ENCODE assay signal across 1 cellular context in the genomic region with DNA sequence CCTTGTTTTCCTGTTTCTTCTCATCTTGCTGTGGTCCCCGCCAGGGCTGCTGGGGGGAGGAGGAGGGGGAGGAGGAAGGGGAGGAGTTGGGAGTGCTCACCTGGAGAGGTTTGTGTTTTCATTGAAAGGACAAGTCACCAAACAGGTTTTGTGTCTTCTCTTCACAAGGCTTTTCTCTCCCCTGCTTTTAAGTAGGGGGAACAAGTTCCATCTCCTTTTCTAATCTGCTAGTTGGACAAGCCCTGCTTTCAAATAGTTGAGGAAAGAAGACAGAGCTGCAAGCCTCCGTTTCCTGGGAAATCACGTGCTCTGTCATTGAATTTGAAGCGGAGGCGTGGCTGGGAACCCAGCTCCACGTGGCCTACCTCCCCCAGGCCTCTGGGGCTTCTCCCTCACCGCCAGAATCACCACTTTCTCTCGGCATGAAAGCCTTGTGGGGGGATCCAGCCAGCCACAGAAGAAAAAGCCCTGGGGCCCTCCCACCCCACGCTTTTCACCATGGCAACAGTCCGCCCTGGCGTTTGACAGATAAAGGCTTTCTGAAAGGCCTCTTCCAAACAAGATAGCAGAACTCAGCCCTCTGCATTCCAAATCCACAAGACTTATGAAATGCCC.
TF ChIP-seq lines count a peak whose summit lies in the region.

No MANE protein-coding gene starts in this region.

TF ChIP-seq in K562, 482 proteins besides CTCF, POLR2A, EP300 and RAD21 (continued from another document and continues in another):
- TF ChIP-seq SIN3A (IDR thresholded peaks at IDR 0.05; ENCODE audit: borderline replicate concordance in 2 of 2, control insufficient read depth in 1 of 2, low read depth in 2 of 2, low read length in 2 of 2): peak; percentile 89 to 96; a peak in 3 of 4 replicates
- no peak for TF ChIP-seq NR2C1 (IDR thresholded peaks at IDR 0.05)
- no peak for TF ChIP-seq NR2C1 (tag; IDR thresholded peaks at IDR 0.05)
- TF ChIP-seq PATZ1 (CRISPR knock-in tag; IDR thresholded peaks at IDR 0.05; ENCODE audit: borderline replicate concordance): no peak
- TF ChIP-seq GTF2A2 (tag; IDR thresholded peaks at IDR 0.05): no peak
- TF ChIP-seq, protein P1, sequence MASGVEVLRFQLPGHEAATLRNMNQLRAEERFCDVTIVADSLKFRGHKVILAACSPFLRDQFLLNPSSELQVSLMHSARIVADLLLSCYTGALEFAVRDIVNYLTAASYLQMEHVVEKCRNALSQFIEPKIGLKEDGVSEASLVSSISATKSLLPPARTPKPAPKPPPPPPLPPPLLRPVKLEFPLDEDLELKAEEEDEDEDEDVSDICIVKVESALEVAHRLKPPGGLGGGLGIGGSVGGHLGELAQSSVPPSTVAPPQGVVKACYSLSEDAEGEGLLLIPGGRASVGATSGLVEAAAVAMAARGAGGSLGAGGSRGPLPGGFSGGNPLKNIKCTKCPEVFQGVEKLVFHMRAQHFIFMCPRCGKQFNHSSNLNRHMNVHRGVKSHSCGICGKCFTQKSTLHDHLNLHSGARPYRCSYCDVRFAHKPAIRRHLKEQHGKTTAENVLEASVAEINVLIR (CRISPR knock-in tag; IDR thresholded peaks at IDR 0.05): no peak
- TF ChIP-seq FOXJ2 (tag; IDR thresholded peaks at IDR 0.05): no peak
- no peak for TF ChIP-seq ZNF398 (CRISPR knock-in tag; IDR thresholded peaks at IDR 0.05)
- peak in 1 of 2 experiments; percentile 12; a peak in 1 of 4 replicates for TF ChIP-seq FOXK2 (conservative IDR thresholded peaks at IDR 0.05 in 1 of 2, IDR thresholded peaks at IDR 0.05 in 1 of 2; ENCODE audit: low read depth in 2 of 2)
- TF ChIP-seq HNRNPLL (IDR thresholded peaks at IDR 0.05; ENCODE audit: low read depth, low read length, poor library complexity, severe bottlenecking): no peak
- TF ChIP-seq, protein P2, sequence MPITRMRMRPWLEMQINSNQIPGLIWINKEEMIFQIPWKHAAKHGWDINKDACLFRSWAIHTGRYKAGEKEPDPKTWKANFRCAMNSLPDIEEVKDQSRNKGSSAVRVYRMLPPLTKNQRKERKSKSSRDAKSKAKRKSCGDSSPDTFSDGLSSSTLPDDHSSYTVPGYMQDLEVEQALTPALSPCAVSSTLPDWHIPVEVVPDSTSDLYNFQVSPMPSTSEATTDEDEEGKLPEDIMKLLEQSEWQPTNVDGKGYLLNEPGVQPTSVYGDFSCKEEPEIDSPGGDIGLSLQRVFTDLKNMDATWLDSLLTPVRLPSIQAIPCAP (CRISPR knock-in tag; IDR thresholded peaks at IDR 0.05; ENCODE audit: borderline replicate concordance): no peak
- TF ChIP-seq, protein P3, sequence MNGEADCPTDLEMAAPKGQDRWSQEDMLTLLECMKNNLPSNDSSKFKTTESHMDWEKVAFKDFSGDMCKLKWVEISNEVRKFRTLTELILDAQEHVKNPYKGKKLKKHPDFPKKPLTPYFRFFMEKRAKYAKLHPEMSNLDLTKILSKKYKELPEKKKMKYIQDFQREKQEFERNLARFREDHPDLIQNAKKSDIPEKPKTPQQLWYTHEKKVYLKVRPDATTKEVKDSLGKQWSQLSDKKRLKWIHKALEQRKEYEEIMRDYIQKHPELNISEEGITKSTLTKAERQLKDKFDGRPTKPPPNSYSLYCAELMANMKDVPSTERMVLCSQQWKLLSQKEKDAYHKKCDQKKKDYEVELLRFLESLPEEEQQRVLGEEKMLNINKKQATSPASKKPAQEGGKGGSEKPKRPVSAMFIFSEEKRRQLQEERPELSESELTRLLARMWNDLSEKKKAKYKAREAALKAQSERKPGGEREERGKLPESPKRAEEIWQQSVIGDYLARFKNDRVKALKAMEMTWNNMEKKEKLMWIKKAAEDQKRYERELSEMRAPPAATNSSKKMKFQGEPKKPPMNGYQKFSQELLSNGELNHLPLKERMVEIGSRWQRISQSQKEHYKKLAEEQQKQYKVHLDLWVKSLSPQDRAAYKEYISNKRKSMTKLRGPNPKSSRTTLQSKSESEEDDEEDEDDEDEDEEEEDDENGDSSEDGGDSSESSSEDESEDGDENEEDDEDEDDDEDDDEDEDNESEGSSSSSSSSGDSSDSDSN (IDR thresholded peaks at IDR 0.05; ENCODE audit: borderline replicate concordance in 1 of 2, low read depth in 2 of 2, low read length in 2 of 2): 0 out of 4 replicates have a peak, but pooled peaks of 1 of the 2 experiments have one; percentile 28
- no peak for TF ChIP-seq POLR2AphosphoS2 (IDR thresholded peaks at IDR 0.05; ENCODE audit: low read length)
- TF ChIP-seq IRF2 (CRISPR knock-in tag; IDR thresholded peaks at IDR 0.05): no peak
- no peak for TF ChIP-seq HOMEZ (CRISPR knock-in tag; IDR thresholded peaks at IDR 0.05)
- TF ChIP-seq ZBTB7A (IDR thresholded peaks at IDR 0.05; ENCODE audit: borderline replicate concordance, control insufficient read depth, low read depth, low read length): peak; percentile 59; the same call in 1 of the 2 replicates
- TF ChIP-seq ATF1 (CRISPR knock-in tag; IDR thresholded peaks at IDR 0.05): no peak
- peak; percentile 19; the same call in 1 of the 2 replicates for TF ChIP-seq ATF1 (tag; IDR thresholded peaks at IDR 0.05)
- TF ChIP-seq RBM22 (IDR thresholded peaks at IDR 0.05; ENCODE audit: low read depth, low read length, poor library complexity, severe bottlenecking): no peak
- TF ChIP-seq GABPB1 (CRISPR knock-in tag; IDR thresholded peaks at IDR 0.05): 0 out of 2 replicates have a peak, but pooled peaks have one; percentile 8
- TF ChIP-seq HOXB6 (CRISPR knock-in tag; IDR thresholded peaks at IDR 0.05; ENCODE audit: borderline replicate concordance): no peak
- no peak; the same call in 1 of the 2 replicates for TF ChIP-seq XRCC5 (IDR thresholded peaks at IDR 0.05; ENCODE audit: low read depth, low read length)
- TF ChIP-seq BHLHE40 (IDR thresholded peaks at IDR 0.05; ENCODE audit: low read length): peak; percentile 94
- TF ChIP-seq PURB (CRISPR knock-in tag; IDR thresholded peaks at IDR 0.05; ENCODE audit: low read depth): no peak
- no peak for TF ChIP-seq ZNF76 (CRISPR knock-in tag; IDR thresholded peaks at IDR 0.05; ENCODE audit: borderline replicate concordance)
- TF ChIP-seq ZNF354B (CRISPR knock-in tag; IDR thresholded peaks at IDR 0.05): no peak
- no peak for TF ChIP-seq RBM17 (IDR thresholded peaks at IDR 0.05; ENCODE audit: borderline replicate concordance, low read depth, low read length)
- no peak for TF ChIP-seq ZNF77 (CRISPR knock-in tag; IDR thresholded peaks at IDR 0.05)
- peak; percentile 92 for TF ChIP-seq MYC (IDR thresholded peaks at IDR 0.05; ENCODE audit: low read depth, low read length)
- peak; percentile 86; the same call in 1 of the 2 replicates for TF ChIP-seq MYC (CRISPR knock-in tag; IDR thresholded peaks at IDR 0.05; ENCODE audit: borderline replicate concordance, low read depth)
- peak; percentile 98 for TF ChIP-seq MXI1 (IDR thresholded peaks at IDR 0.05; ENCODE audit: low read depth, low read length)
- TF ChIP-seq ZNF263 (CRISPR knock-in tag; IDR thresholded peaks at IDR 0.05; ENCODE audit: borderline replicate concordance): peak; percentile 99
- no peak for TF ChIP-seq MAFG (tag; conservative IDR thresholded peaks at IDR 0.05)
- no peak for TF ChIP-seq ILF3 (IDR thresholded peaks at IDR 0.05; ENCODE audit: borderline replicate concordance)
- no peak for TF ChIP-seq ZSCAN29 (IDR thresholded peaks at IDR 0.05)
- TF ChIP-seq, protein P4, sequence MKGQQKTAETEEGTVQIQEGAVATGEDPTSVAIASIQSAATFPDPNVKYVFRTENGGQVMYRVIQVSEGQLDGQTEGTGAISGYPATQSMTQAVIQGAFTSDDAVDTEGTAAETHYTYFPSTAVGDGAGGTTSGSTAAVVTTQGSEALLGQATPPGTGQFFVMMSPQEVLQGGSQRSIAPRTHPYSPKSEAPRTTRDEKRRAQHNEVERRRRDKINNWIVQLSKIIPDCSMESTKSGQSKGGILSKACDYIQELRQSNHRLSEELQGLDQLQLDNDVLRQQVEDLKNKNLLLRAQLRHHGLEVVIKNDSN (CRISPR knock-in tag; IDR thresholded peaks at IDR 0.05): peak; percentile 94
- peak; percentile 95 for TF ChIP-seq SAP30 (IDR thresholded peaks at IDR 0.05; ENCODE audit: borderline replicate concordance, insufficient read depth, low read depth, low read length, poor library complexity, severe bottlenecking)
- TF ChIP-seq, protein P5, sequence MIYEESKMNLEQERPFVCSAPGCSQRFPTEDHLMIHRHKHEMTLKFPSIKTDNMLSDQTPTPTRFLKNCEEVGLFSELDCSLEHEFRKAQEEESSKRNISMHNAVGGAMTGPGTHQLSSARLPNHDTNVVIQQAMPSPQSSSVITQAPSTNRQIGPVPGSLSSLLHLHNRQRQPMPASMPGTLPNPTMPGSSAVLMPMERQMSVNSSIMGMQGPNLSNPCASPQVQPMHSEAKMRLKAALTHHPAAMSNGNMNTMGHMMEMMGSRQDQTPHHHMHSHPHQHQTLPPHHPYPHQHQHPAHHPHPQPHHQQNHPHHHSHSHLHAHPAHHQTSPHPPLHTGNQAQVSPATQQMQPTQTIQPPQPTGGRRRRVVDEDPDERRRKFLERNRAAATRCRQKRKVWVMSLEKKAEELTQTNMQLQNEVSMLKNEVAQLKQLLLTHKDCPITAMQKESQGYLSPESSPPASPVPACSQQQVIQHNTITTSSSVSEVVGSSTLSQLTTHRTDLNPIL (CRISPR knock-in tag; IDR thresholded peaks at IDR 0.05): no peak
- no peak for TF ChIP-seq SP2 (IDR thresholded peaks at IDR 0.05; ENCODE audit: extremely low read depth, low read depth, low read length, poor library complexity, severe bottlenecking)
- TF ChIP-seq SAFB2 (IDR thresholded peaks at IDR 0.05; ENCODE audit: borderline replicate concordance, low read depth, low read length, severe bottlenecking): no peak
- TF ChIP-seq MLX (CRISPR knock-in tag; conservative IDR thresholded peaks at IDR 0.05): no peak
- TF ChIP-seq, protein P6, sequence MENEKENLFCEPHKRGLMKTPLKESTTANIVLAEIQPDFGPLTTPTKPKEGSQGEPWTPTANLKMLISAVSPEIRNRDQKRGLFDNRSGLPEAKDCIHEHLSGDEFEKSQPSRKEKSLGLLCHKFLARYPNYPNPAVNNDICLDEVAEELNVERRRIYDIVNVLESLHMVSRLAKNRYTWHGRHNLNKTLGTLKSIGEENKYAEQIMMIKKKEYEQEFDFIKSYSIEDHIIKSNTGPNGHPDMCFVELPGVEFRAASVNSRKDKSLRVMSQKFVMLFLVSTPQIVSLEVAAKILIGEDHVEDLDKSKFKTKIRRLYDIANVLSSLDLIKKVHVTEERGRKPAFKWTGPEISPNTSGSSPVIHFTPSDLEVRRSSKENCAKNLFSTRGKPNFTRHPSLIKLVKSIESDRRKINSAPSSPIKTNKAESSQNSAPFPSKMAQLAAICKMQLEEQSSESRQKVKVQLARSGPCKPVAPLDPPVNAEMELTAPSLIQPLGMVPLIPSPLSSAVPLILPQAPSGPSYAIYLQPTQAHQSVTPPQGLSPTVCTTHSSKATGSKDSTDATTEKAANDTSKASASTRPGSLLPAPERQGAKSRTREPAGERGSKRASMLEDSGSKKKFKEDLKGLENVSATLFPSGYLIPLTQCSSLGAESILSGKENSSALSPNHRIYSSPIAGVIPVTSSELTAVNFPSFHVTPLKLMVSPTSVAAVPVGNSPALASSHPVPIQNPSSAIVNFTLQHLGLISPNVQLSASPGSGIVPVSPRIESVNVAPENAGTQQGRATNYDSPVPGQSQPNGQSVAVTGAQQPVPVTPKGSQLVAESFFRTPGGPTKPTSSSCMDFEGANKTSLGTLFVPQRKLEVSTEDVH (IDR thresholded peaks at IDR 0.05; ENCODE audit: low read depth, partially characterized antibody): no peak
- TF ChIP-seq NR3C1 (CRISPR knock-in tag; IDR thresholded peaks at IDR 0.05): no peak
